Comparison of ENCODE assay signal across 11 cellular contexts in the genomic region with DNA sequence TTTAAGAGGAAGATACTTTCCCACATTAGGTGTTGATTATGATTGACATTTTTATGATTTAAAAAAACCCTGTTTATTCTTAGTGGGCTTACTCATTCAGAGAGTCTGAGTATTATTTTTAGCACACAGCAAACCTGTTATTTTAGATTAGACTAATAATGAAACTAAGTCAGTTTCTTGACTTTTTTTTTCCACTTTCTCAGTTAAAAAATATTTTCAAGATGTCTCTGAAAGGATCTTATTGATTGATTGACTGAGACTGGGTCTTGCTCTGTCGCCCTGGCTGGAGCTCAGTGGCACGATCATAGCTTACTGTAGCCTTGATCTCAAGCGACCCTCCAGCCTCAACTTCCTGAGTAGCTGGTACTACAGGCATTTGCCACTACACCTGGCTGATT. TPM values are rescaled to one million over a fixed set of nuclear protein-coding genes. Genes with fewer than 3 reads are reported as not detected.
DNase-seq lines count a peak whose midpoint lies in the region; ATAC-seq, FAIRE-seq and TF ChIP-seq lines count a peak whose summit lies in the region.
"Had no signal": no experiment of that assay in that cellular context is flagged by ENCODE, and none has a peak within 500 bp of the region (broad histone marks: within the 10 kb centered on the region; RNA-seq: fewer than 3 reads in every experiment).

No MANE protein-coding gene starts in this region.

- TF ChIP-seq CTCF in esophagus squamous epithelium (IDR thresholded peaks at IDR 0.05), result no peak

- peak overlapping the region; percentile 33 for H3K4me3 Mint-ChIP-seq in activated T-helper 2 cell treated with anti-CD3 and anti-CD28 coated beads, Interferon-gamma antibody, Interleukin-2, Interleukin-4, amounts not matched to agents 10 μg/mL and 5 μg/mL and 100 μg/mL, durations not matched to agents 14 hours and 24 hours and 36 hours (ENCODE audit: low read depth)

- H3K27me3 ChIP-seq in esophagus squamous epithelium, result no peaks in the 10 kb centered on the region

- no peaks in the 10 kb centered on the region for H3K4me1 ChIP-seq in esophagus squamous epithelium

- peak overlapping the region; percentile 96 for H3K27ac Mint-ChIP-seq in activated T-helper 2 cell treated with anti-CD3 and anti-CD28 coated beads, Interferon-gamma antibody, Interleukin-2, Interleukin-4, amounts not matched to agents 10 μg/mL and 5 μg/mL and 100 μg/mL, durations not matched to agents 14 hours and 24 hours and 36 hours

- H3K27ac ChIP-seq in esophagus squamous epithelium, result no peak overlapping the region

- peaks cover 58% of the 10 kb centered on the region for H3K4me1 Mint-ChIP-seq in activated T-helper 2 cell treated with anti-CD3 and anti-CD28 coated beads, Interferon-gamma antibody, Interleukin-2, Interleukin-4, amounts not matched to agents 10 μg/mL and 5 μg/mL and 100 μg/mL, durations not matched to agents 14 hours and 24 hours and 36 hours (ENCODE audit: low read depth)

- no peaks in the 10 kb centered on the region for H3K27me3 Mint-ChIP-seq in activated T-helper 2 cell treated with anti-CD3 and anti-CD28 coated beads, Interferon-gamma antibody, Interleukin-2, Interleukin-4, amounts not matched to agents 10 μg/mL and 5 μg/mL and 100 μg/mL, durations not matched to agents 14 hours and 24 hours and 36 hours (ENCODE audit: low read depth)

- H3K4me3 ChIP-seq in esophagus squamous epithelium, result no peak overlapping the region
- H3K4me3 ChIP-seq: K562 had no signal

- DNase-seq in GM12891 (ENCODE audit: insufficient read length, low spot score) (no peak), NCI-H446 treated with DMSO at 0.1 percent for 48 hours (lab: John Stamatoyannopoulos, UW) (no peak), esophagus squamous epithelium (lab: John Stamatoyannopoulos, UW) (no peak), GF-D8 (lab: John Stamatoyannopoulos, UW) (no peak), C1 segment of cervical spinal cord (lab: John Stamatoyannopoulos, UW) (no peak)
- no peak for DNase-seq in activated T-helper 2 cell treated with anti-CD3 and anti-CD28 coated beads, Interferon-gamma antibody, Interleukin-2, Interleukin-4, amounts not matched to agents 10 μg/mL and 5 μg/mL and 100 μg/mL, durations not matched to agents 14 hours and 24 hours and 36 hours (ENCODE audit: low spot score)
- DNase-seq: naive thymus-derived CD8-positive, alpha-beta T cell had no signal

- H3K9me3 Mint-ChIP-seq in activated T-helper 2 cell treated with anti-CD3 and anti-CD28 coated beads, Interferon-gamma antibody, Interleukin-2, Interleukin-4, amounts not matched to agents 10 μg/mL and 5 μg/mL and 100 μg/mL, durations not matched to agents 14 hours and 24 hours and 36 hours, result peaks cover 66% of the 10 kb centered on the region

- FAIRE-seq in GM12891 (lab: Jason Lieb, UNC), result no peak
- FAIRE-seq: frontal cortex, K562 had no signal

- peaks cover 55% of the 10 kb centered on the region for H3K36me3 Mint-ChIP-seq in activated T-helper 2 cell treated with anti-CD3 and anti-CD28 coated beads, Interferon-gamma antibody, Interleukin-2, Interleukin-4, amounts not matched to agents 10 μg/mL and 5 μg/mL and 100 μg/mL, durations not matched to agents 14 hours and 24 hours and 36 hours (ENCODE audit: low read depth)

- no peaks in the 10 kb centered on the region for H3K9me3 ChIP-seq in esophagus squamous epithelium

- TF ChIP-seq POLR2A in GM12891 (IDR thresholded peaks at IDR 0.05; ENCODE audit: low read depth, low read length) (no peak), esophagus squamous epithelium (IDR thresholded peaks at IDR 0.05) (no peak)

- intact Hi-C loops in activated T-helper 2 cell treated with anti-CD3 and anti-CD28 coated beads, Interferon-gamma antibody, Interleukin-2, Interleukin-4, amounts not matched to agents 10 μg/mL and 5 μg/mL and 100 μg/mL, durations not matched to agents 14 hours and 24 hours and 36 hours (cut with micrococcal nuclease), result loop anchor here (1.0 kb wide), 1 partner anchor 21 kb away; the partner anchor contains the start of gene INPP5F
- intact Hi-C loops in esophagus squamous epithelium (cut with DNase I), result no loop called here

- peak; percentile 50 for ATAC-seq in GM19452 (IDR thresholded peaks at IDR 0.05; ENCODE audit: unreplicated experiment)
- ATAC-seq in HG03139 (IDR thresholded peaks at IDR 0.05; ENCODE audit: unreplicated experiment), result peak; percentile 43
- ATAC-seq: K562 had no signal

- no peaks in the 10 kb centered on the region for H3K36me3 ChIP-seq in esophagus squamous epithelium

- whole genome bisulfite sequencing in esophagus squamous epithelium, 2 donors, result 77 to 82% methylated on average over 3 of the region's 3 CpGs

TF ChIP-seq in GM12891, 5 proteins besides CTCF, POLR2A, EP300 and RAD21:
- TF ChIP-seq POU2F2 (IDR thresholded peaks at IDR 0.05; ENCODE audit: low read depth, low read length), result no peak
- 0 out of 2 replicates have a peak, but pooled peaks have one; percentile 3 for TF ChIP-seq TAF1 (IDR thresholded peaks at IDR 0.05; ENCODE audit: low read depth, low read length)

RNA-seq across cellular contexts. Expression of gene INPP5F, which starts 20.4 kb away (rescaled TPM):
- polyA plus RNA-seq in GM12891 (2012; ENCODE audit: low read depth, missing spikeins), result 8.2 TPM
- total RNA-seq in activated T-helper 2 cell treated with anti-CD3 and anti-CD28 coated beads, Interferon-gamma antibody, Interleukin-2, Interleukin-4, amounts not matched to agents 10 μg/mL and 5 μg/mL and 100 μg/mL, durations not matched to agents 14 hours and 24 hours and 36 hours, result 10.2 and 11.9 TPM in 2 replicates
- 10 to 100 TPM in 2 of 4 donors, 1 to 10 TPM in 2; 5.3 to 11.4 (median 9.4) TPM for total RNA-seq in esophagus squamous epithelium

RNA-seq across cellular contexts. Expression of gene BAG3, which starts 54.3 kb away (rescaled TPM):
- polyA plus RNA-seq in GM12891 (2012; ENCODE audit: low read depth, missing spikeins), result 3.5 TPM
- 31.8 and 33.3 TPM in 2 replicates for total RNA-seq in activated T-helper 2 cell treated with anti-CD3 and anti-CD28 coated beads, Interferon-gamma antibody, Interleukin-2, Interleukin-4, amounts not matched to agents 10 μg/mL and 5 μg/mL and 100 μg/mL, durations not matched to agents 14 hours and 24 hours and 36 hours
- 100 to 1,000 TPM in 1 of 4 donors, 10 to 100 TPM in 3; 51.6 to 102 (median 57.2) TPM for total RNA-seq in esophagus squamous epithelium
